20 cellular contexts compared by ENCODE assay signal in genomic region chr13:26075498-26075897, GRCh38. TPM values are rescaled to one million over a fixed set of nuclear protein-coding genes. Genes with fewer than 3 reads are reported as not detected.
A peak's percentile ranks its signal among the peaks of the same experiment; 100 is the strongest.
DNase-seq lines count a peak whose midpoint lies in the region; ATAC-seq and TF ChIP-seq lines count a peak whose summit lies in the region.
"Had no signal": no experiment of that assay in that cellular context is flagged by ENCODE, and none has a peak within 500 bp of the region (broad histone marks: within the 10 kb centered on the region; RNA-seq: fewer than 3 reads in every experiment).

No MANE protein-coding gene starts in this region.

- H3K36me3 Mint-ChIP-seq in type B pancreatic cell (no peaks in the 10 kb centered on the region), mesothelial cell of epicardium (no peaks in the 10 kb centered on the region)
- H3K36me3 Mint-ChIP-seq: stimulated activated effector memory CD8-positive, alpha-beta T cell treated with anti-CD3 and anti-CD28 coated beads, Interleukin-12 subunit alpha, Interleukin-12 subunit beta, amount 100 ng/mL, for 72 hours had no signal

- H3K4me3 Mint-ChIP-seq in type B pancreatic cell (no peak overlapping the region), mesothelial cell of epicardium (no peak overlapping the region)
- H3K4me3 Mint-ChIP-seq: stimulated activated effector memory CD8-positive, alpha-beta T cell treated with anti-CD3 and anti-CD28 coated beads, Interleukin-12 subunit alpha, Interleukin-12 subunit beta, amount 100 ng/mL, for 72 hours had no signal

- no peak for ATAC-seq in GM21737 (IDR thresholded peaks at IDR 0.05; ENCODE audit: unreplicated experiment)
- ATAC-seq: Panc1; stimulated activated effector memory CD8-positive, alpha-beta T cell treated with anti-CD3 and anti-CD28 coated beads, Interleukin-12 subunit alpha, Interleukin-12 subunit beta, amount 100 ng/mL, for 72 hours had no signal

- peaks cover 9% of the 10 kb centered on the region for H3K4me1 Mint-ChIP-seq in type B pancreatic cell (ENCODE audit: unreplicated experiment)
- peaks cover 12% of the 10 kb centered on the region for H3K4me1 Mint-ChIP-seq in mesothelial cell of epicardium
- H3K4me1 Mint-ChIP-seq: stimulated activated effector memory CD8-positive, alpha-beta T cell treated with anti-CD3 and anti-CD28 coated beads, Interleukin-12 subunit alpha, Interleukin-12 subunit beta, amount 100 ng/mL, for 72 hours had no signal

- H3K27ac Mint-ChIP-seq in type B pancreatic cell (no peak overlapping the region), mesothelial cell of epicardium (no peak overlapping the region)
- H3K27ac Mint-ChIP-seq: stimulated activated effector memory CD8-positive, alpha-beta T cell treated with anti-CD3 and anti-CD28 coated beads, Interleukin-12 subunit alpha, Interleukin-12 subunit beta, amount 100 ng/mL, for 72 hours had no signal

- DNase-seq in NCI-H82 (lab: John Stamatoyannopoulos, UW) (peak; percentile 35), NCI-H82 treated with DMSO at 0.1 percent for 48 hours (lab: John Stamatoyannopoulos, UW; ENCODE audit: unreplicated experiment) (no peak), RPMI7951 (ENCODE audit: low read depth) (peak; percentile 25), glomerular visceral epithelial cell (ENCODE audit: extremely low spot score) (peak; percentile 35), type B pancreatic cell (ENCODE audit: extremely low spot score, unreplicated experiment) (no peak), mesothelial cell of epicardium (ENCODE audit: low spot score in 2 of 2, unreplicated experiment in 2 of 2) (no peak), NAMALWA (ENCODE audit: low spot score) (no peak)
- DNase-seq: activated CD4-positive, alpha-beta T cell treated with anti-CD3 and anti-CD28 coated beads, Interleukin-2, amount 50 U/mL, for 1 hour; activated gamma-delta T cell treated with Interleukin-2 at 50 U/mL for 16 hours; C1 segment of cervical spinal cord; cerebellar nuclear complex; KG1; NCI-H1092 treated with DMSO at 0.1 percent for 48 hours; NCI-H2171; NCI-H774; stimulated activated CD4-positive, alpha-beta T cell treated with anti-CD3 and anti-CD28 coated beads, Interleukin-15, amount 100 ng/mL, for 24 hours had no signal

- TF ChIP-seq CTCF in type B pancreatic cell (conservative IDR thresholded peaks at IDR 0.05), result peak; percentile 26
- no peak for TF ChIP-seq CTCF in mesothelial cell of epicardium (IDR thresholded peaks at IDR 0.05; ENCODE audit: unreplicated experiment)

- H3K9me3 Mint-ChIP-seq in type B pancreatic cell (no peaks in the 10 kb centered on the region), mesothelial cell of epicardium (no peaks in the 10 kb centered on the region)
- H3K9me3 Mint-ChIP-seq: nephron; stimulated activated effector memory CD8-positive, alpha-beta T cell treated with anti-CD3 and anti-CD28 coated beads, Interleukin-12 subunit alpha, Interleukin-12 subunit beta, amount 100 ng/mL, for 72 hours had no signal

- peaks cover 11% of the 10 kb centered on the region for H3K27me3 Mint-ChIP-seq in type B pancreatic cell
- peaks cover 2% of the 10 kb centered on the region for H3K27me3 Mint-ChIP-seq in mesothelial cell of epicardium (ENCODE audit: low read depth)

RNA-seq across cellular contexts. Expression of gene SHISA2, which starts 23.7 kb away (rescaled TPM):
- 0.72 and 1.9 TPM in 2 replicates for total RNA-seq in RPMI7951 (2014; rRNA removed; shearing (Covaris generic))
- total RNA-seq in type B pancreatic cell (ENCODE audit: low replicate concordance) (10.0 and 25.7 TPM in 2 replicates), mesothelial cell of epicardium (4.5 to 4.9 TPM (median 4.7 TPM) in 3 replicates)

Comparison
In these comparisons a context has a peak if more than half of its experiments do, and no peak if none do; other contexts are left out.
1. DNase-seq: peak in NCI-H82 (single experiment), RPMI7951 (single experiment) and glomerular visceral epithelial cell (single experiment); none in NCI-H82 treated with DMSO at 0.1 percent for 48 hours (single experiment), type B pancreatic cell (single experiment), mesothelial cell of epicardium (0 of 2) and NAMALWA (single experiment).